ENCODE assay signal across 12 cellular contexts in genomic region chr6:33860706-33861474, GRCh38. TPM values are rescaled to one million over a fixed set of nuclear protein-coding genes. Genes with fewer than 3 reads are reported as not detected.
DNase-seq lines count a peak whose midpoint lies in the region; ATAC-seq and TF ChIP-seq lines count a peak whose summit lies in the region.
"Had no signal": no experiment of that assay in that cellular context is flagged by ENCODE, and none has a peak within 500 bp of the region (broad histone marks: within the 10 kb centered on the region; RNA-seq: fewer than 3 reads in every experiment).

No MANE protein-coding gene starts in this region.

- H3K27ac ChIP-seq in osteoblast (ENCODE audit: low read depth, low read length) = no peak overlapping the region
- H3K27ac ChIP-seq in tibial nerve = no peak overlapping the region

- H3K27me3 ChIP-seq in osteoblast (ENCODE audit: insufficient read depth, low read length) (peaks cover 7% of the 10 kb centered on the region), tibial nerve (peaks cover 0 to 19% of the 10 kb centered on the region in 2 donors)
- H3K27me3 ChIP-seq: BE2C had no signal

- peaks cover 2 to 3% of the 10 kb centered on the region in 2 donors for H3K36me3 Mint-ChIP-seq in activated T-cell treated with anti-CD3 and anti-CD28 coated beads, Interleukin-2, amount 50 U/mL, for 72 hours (ENCODE audit: insufficient read depth in 2 of 2)
- H3K36me3 Mint-ChIP-seq in activated T-cell treated with anti-CD3 and anti-CD28 coated beads, Interleukin-2, amount 50 U/mL, for 24 hours (ENCODE audit: low read depth) = no peaks in the 10 kb centered on the region

- intact Hi-C loops in left ventricle myocardium superior (cut with micrococcal nuclease) = no loop called here

- no peaks in the 10 kb centered on the region for H3K79me2 ChIP-seq in osteoblast (ENCODE audit: insufficient read depth, low read length)

- no peak overlapping the region for H2AFZ ChIP-seq in osteoblast (ENCODE audit: low read length)

- H3K36me3 ChIP-seq in osteoblast (ENCODE audit: insufficient read depth, low read length) (no peaks in the 10 kb centered on the region), tibial nerve (no peaks in the 10 kb centered on the region)
- H3K36me3 ChIP-seq: BE2C had no signal

- H3K4me1 ChIP-seq in osteoblast (ENCODE audit: insufficient read depth, low read length) (peaks cover 13% of the 10 kb centered on the region), tibial nerve (peaks cover 0 to 6% (median 2%) of the 10 kb centered on the region in 4 donors)
- H3K4me1 ChIP-seq: BE2C had no signal

- 38 to 40% methylated on average over 7 of the region's 7 CpGs for WGBS in tibial nerve, 2 donors

- ATAC-seq in activated T-cell treated with anti-CD3 and anti-CD28 coated beads, Interleukin-2, amount 50 U/mL, for 72 hours (replicated peaks in 1 of 2) = peak; percentile 20 to 41
- ATAC-seq in left ventricle myocardium superior = no peak

- no peaks in the 10 kb centered on the region for H3K9me3 ChIP-seq in osteoblast (ENCODE audit: low read depth, low read length)
- H3K9me3 ChIP-seq in tibial nerve = peaks cover 0 to 1% (median 0%) of the 10 kb centered on the region in 4 donors
- H3K9me3 ChIP-seq: BE2C had no signal

- TF ChIP-seq EP300 in tibial nerve (IDR thresholded peaks at IDR 0.05) = no peak

- H3K4me3 Mint-ChIP-seq in activated T-cell treated with anti-CD3 and anti-CD28 coated beads, Interleukin-2, amount 50 U/mL, for 72 hours = no peak overlapping the region
- H3K4me3 Mint-ChIP-seq in activated T-cell treated with anti-CD3 and anti-CD28 coated beads, Interleukin-2, amount 50 U/mL, for 24 hours = no peak overlapping the region
- H3K4me3 Mint-ChIP-seq: activated B cell treated with CpG ODN at 0.5 μM for 24 hours, endodermal cell had no signal

- no peak overlapping the region for H3K27ac Mint-ChIP-seq in activated T-cell treated with anti-CD3 and anti-CD28 coated beads, Interleukin-2, amount 50 U/mL, for 72 hours
- no peak overlapping the region for H3K27ac Mint-ChIP-seq in activated T-cell treated with anti-CD3 and anti-CD28 coated beads, Interleukin-2, amount 50 U/mL, for 24 hours
- H3K27ac Mint-ChIP-seq: activated B cell treated with CpG ODN at 0.5 μM for 24 hours, endodermal cell, progenitor cell of endocrine pancreas had no signal

- TF ChIP-seq POLR2A in tibial nerve (IDR thresholded peaks at IDR 0.05) = no peak

- no peaks in the 10 kb centered on the region for H4K20me1 ChIP-seq in osteoblast (ENCODE audit: insufficient read depth, low read length)

- DNase-seq in activated T-cell treated with anti-CD3 and anti-CD28 coated beads, Interleukin-2, amount 50 U/mL, for 72 hours = peak; percentile 20 to 34
- DNase-seq in activated T-cell treated with anti-CD3 and anti-CD28 coated beads, Interleukin-2, amount 50 U/mL, for 24 hours = no peak
- peak; percentile 79 for DNase-seq in NCI-H524 treated with DMSO at 0.1 percent for 48 hours (lab: John Stamatoyannopoulos, UW)
- peak; percentile 36 to 48 for DNase-seq in cardiac fibroblast (ENCODE audit: low read depth in 2 of 2)
- DNase-seq in osteoblast (ENCODE audit: insufficient read length, low spot score, missing footprints) = peak; percentile 91
- no peak for DNase-seq in KG1 (lab: John Stamatoyannopoulos, UW)
- DNase-seq in left ventricle myocardium superior = no peak
- no peak for DNase-seq in tibial nerve (ENCODE audit: low spot score in 2 of 2)
- DNase-seq: activated B cell treated with CpG ODN at 0.5 μM for 24 hours, BE2C, endodermal cell had no signal

- TF ChIP-seq CTCF in cardiac fibroblast (IDR thresholded peaks at IDR 0.05; ENCODE audit: low read depth, low read length) (no peak), osteoblast (IDR thresholded peaks at IDR 0.05; ENCODE audit: extremely low read depth, low read depth, low read length) (no peak), tibial nerve (IDR thresholded peaks at IDR 0.05) (no peak)

- H3K4me3 ChIP-seq in cardiac fibroblast (replicated peaks in 1 of 2; ENCODE audit: low read depth in 2 of 2, low read length in 2 of 2) (no peak overlapping the region), osteoblast (ENCODE audit: insufficient read depth, low read length) (no peak overlapping the region), tibial nerve (no peak overlapping the region)

- peaks cover 2 to 3% of the 10 kb centered on the region in 2 donors for H3K9me3 Mint-ChIP-seq in activated T-cell treated with anti-CD3 and anti-CD28 coated beads, Interleukin-2, amount 50 U/mL, for 72 hours
- no peaks in the 10 kb centered on the region for H3K9me3 Mint-ChIP-seq in activated T-cell treated with anti-CD3 and anti-CD28 coated beads, Interleukin-2, amount 50 U/mL, for 24 hours
- H3K9me3 Mint-ChIP-seq: activated B cell treated with CpG ODN at 0.5 μM for 24 hours, endodermal cell had no signal

- H3K4me1 Mint-ChIP-seq in activated T-cell treated with anti-CD3 and anti-CD28 coated beads, Interleukin-2, amount 50 U/mL, for 72 hours (ENCODE audit: low read depth) = peaks cover 61% of the 10 kb centered on the region
- H3K4me1 Mint-ChIP-seq in activated T-cell treated with anti-CD3 and anti-CD28 coated beads, Interleukin-2, amount 50 U/mL, for 24 hours (ENCODE audit: low read depth) = peaks cover 58% of the 10 kb centered on the region

- H3K27me3 Mint-ChIP-seq in activated T-cell treated with anti-CD3 and anti-CD28 coated beads, Interleukin-2, amount 50 U/mL, for 72 hours (ENCODE audit: low read depth) = peaks cover 40% of the 10 kb centered on the region
- peaks cover 13% of the 10 kb centered on the region for H3K27me3 Mint-ChIP-seq in activated T-cell treated with anti-CD3 and anti-CD28 coated beads, Interleukin-2, amount 50 U/mL, for 24 hours

- no peak overlapping the region for H3K4me2 ChIP-seq in osteoblast (ENCODE audit: insufficient read depth, low read length)

RNA-seq across cellular contexts. Expression of gene MLN, which starts 57.1 kb away (rescaled TPM):
- total RNA-seq in activated T-cell treated with anti-CD3 and anti-CD28 coated beads, Interleukin-2, amount 50 U/mL, for 72 hours = not detected
- total RNA-seq in osteoblast (not detected in 2 replicates), left ventricle myocardium superior (not detected), tibial nerve (not detected)
- total RNA-seq: activated B cell treated with CpG ODN at 0.5 μM for 24 hours, endodermal cell, progenitor cell of endocrine pancreas had no signal

Comparison
In these comparisons a context has a peak if more than half of its experiments do, and no peak if none do; other contexts are left out.
1. DNase-seq: peak in activated T-cell treated with anti-CD3 and anti-CD28 coated beads, Interleukin-2, amount 50 U/mL, for 72 hours (2 of 2), NCI-H524 treated with DMSO at 0.1 percent for 48 hours (single experiment), cardiac fibroblast (2 of 2) and osteoblast (single experiment); none in activated T-cell treated with anti-CD3 and anti-CD28 coated beads, Interleukin-2, amount 50 U/mL, for 24 hours (single experiment), KG1 (single experiment), left ventricle myocardium superior (single experiment) and tibial nerve (0 of 2).